In the genomic region with DNA sequence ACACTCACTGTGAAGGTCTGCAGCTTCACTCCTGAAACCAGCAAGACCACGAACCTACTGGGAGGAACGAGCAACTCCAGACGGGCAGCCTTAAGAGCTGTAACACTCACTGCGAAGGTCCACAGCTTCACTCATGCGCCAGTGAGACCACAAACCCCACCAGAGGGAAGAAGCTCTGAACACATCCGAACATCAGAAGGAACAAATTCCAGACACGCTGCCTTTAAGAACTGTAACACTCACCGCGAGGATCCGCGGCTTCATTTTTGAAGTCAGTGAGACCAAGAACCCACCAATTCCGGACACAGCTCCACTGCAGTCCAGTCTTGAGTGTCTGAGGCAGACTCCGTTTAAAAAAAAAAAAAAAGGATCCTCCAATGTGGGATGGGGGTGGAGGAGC, we compare ENCODE assay signal across 16 cellular contexts.
DNase-seq lines count a peak whose midpoint lies in the region; ATAC-seq, FAIRE-seq and TF ChIP-seq lines count a peak whose summit lies in the region.
"Had no signal": no experiment of that assay in that cellular context is flagged by ENCODE, and none has a peak within 500 bp of the region (broad histone marks: within the 10 kb centered on the region; RNA-seq: fewer than 3 reads in every experiment).

No MANE protein-coding gene starts in this region.

- DNase-seq in HepG2 (ENCODE audit: low spot score) (no peak), right lobe of liver (no peak), MM.1S (no peak), endothelial cell of umbilical vein (ENCODE audit: low read depth, low spot score) (no peak), lower leg skin (ENCODE audit: low spot score in 2 of 2) (no peak)
- DNase-seq in stimulated activated effector memory CD8-positive, alpha-beta T cell treated with anti-CD3 and anti-CD28 coated beads, Interleukin-12 subunit alpha, Interleukin-12 subunit beta, amount 100 ng/mL, for 72 hours (ENCODE audit: low spot score in 2 of 2), result no peak
- no peak for DNase-seq in activated T-cell treated with anti-CD3 and anti-CD28 coated beads, Interleukin-2, amount 50 U/mL, for 1 hour
- DNase-seq: DMS153, NCI-H1092, NCI-H187 treated with DMSO at 0.1 percent for 48 hours, NCI-H2107, NCI-H446 treated with DMSO at 0.1 percent for 48 hours had no signal

- H3K27me3 ChIP-seq in HepG2 (ENCODE audit: control insufficient read depth in 1 of 2, insufficient read depth in 2 of 2, low read length in 2 of 2), result no peaks in the 10 kb centered on the region
- no peaks in the 10 kb centered on the region for H3K27me3 ChIP-seq in right lobe of liver
- H3K27me3 ChIP-seq in MM.1S (replicated peaks; ENCODE audit: insufficient read depth, low read length), result no peaks in the 10 kb centered on the region
- no peaks in the 10 kb centered on the region for H3K27me3 ChIP-seq in endothelial cell of umbilical vein (ENCODE audit: control insufficient read depth in 2 of 2, insufficient read depth in 2 of 2, low read length in 2 of 2)
- H3K27me3 ChIP-seq: BE2C had no signal

- TF ChIP-seq CTCF in HepG2 (CRISPR knock-in tag; IDR thresholded peaks at IDR 0.05) (no peak), right lobe of liver (IDR thresholded peaks at IDR 0.05) (no peak), MM.1S (IDR thresholded peaks at IDR 0.05; ENCODE audit: low read length) (no peak), endothelial cell of umbilical vein (IDR thresholded peaks at IDR 0.05; ENCODE audit: extremely low read depth in 1 of 2, insufficient read depth in 1 of 2, low read depth in 1 of 2, low read length in 2 of 2) (no peak), lower leg skin (IDR thresholded peaks at IDR 0.05) (no peak)

- TF ChIP-seq POLR2A in HepG2 (IDR thresholded peaks at IDR 0.05; ENCODE audit: insufficient read depth in 1 of 2, low read depth in 2 of 2, low read length in 2 of 2) (no peak), right lobe of liver (IDR thresholded peaks at IDR 0.05) (no peak), endothelial cell of umbilical vein (IDR thresholded peaks at IDR 0.05; ENCODE audit: low read depth, low read length) (no peak), lower leg skin (IDR thresholded peaks at IDR 0.05) (no peak)

- H3K4me3 Mint-ChIP-seq in stimulated activated effector memory CD8-positive, alpha-beta T cell treated with anti-CD3 and anti-CD28 coated beads, Interleukin-12 subunit alpha, Interleukin-12 subunit beta, amount 100 ng/mL, for 72 hours, result peak overlapping the region; percentile 41

- 97% methylated on average over 13 of the region's 13 CpGs for WGBS in HepG2 (ENCODE audit: low lambda C conversion rate)
- 97% methylated on average over 7 of the region's 13 CpGs for WGBS in right lobe of liver (ENCODE audit: insufficient coverage, low coverage, low lambda C conversion rate, missing lambda C conversion rate)
- WGBS in lower leg skin, 2 donors, result 93 to 96% methylated on average over 13 of the region's 13 CpGs

- FAIRE-seq in HepG2 (lab: Jason Lieb, UNC) (no peak), endothelial cell of umbilical vein (lab: Jason Lieb, UNC) (no peak)
- FAIRE-seq: A204.1 had no signal

- no peak overlapping the region for H3K27ac Mint-ChIP-seq in stimulated activated effector memory CD8-positive, alpha-beta T cell treated with anti-CD3 and anti-CD28 coated beads, Interleukin-12 subunit alpha, Interleukin-12 subunit beta, amount 100 ng/mL, for 72 hours
- H3K27ac Mint-ChIP-seq: CD4-positive, CD25-positive, alpha-beta regulatory T cell had no signal

- H3K9ac ChIP-seq in HepG2 (ENCODE audit: insufficient read depth, low read depth, low read length) (no peak overlapping the region), MM.1S (ENCODE audit: low read length) (no peak overlapping the region), endothelial cell of umbilical vein (replicated peaks; ENCODE audit: extremely low read depth, insufficient read depth, low read length) (no peak overlapping the region)

- dilution Hi-C loops in endothelial cell of umbilical vein (cut with MboI; ENCODE audit: extremely low pct_ligation_motif_present, low sequenced_read_pairs), result no loop called here

- no peaks in the 10 kb centered on the region for H3K36me3 Mint-ChIP-seq in stimulated activated effector memory CD8-positive, alpha-beta T cell treated with anti-CD3 and anti-CD28 coated beads, Interleukin-12 subunit alpha, Interleukin-12 subunit beta, amount 100 ng/mL, for 72 hours
- H3K36me3 Mint-ChIP-seq: CD4-positive, CD25-positive, alpha-beta regulatory T cell had no signal

- H2AFZ ChIP-seq in HepG2 (ENCODE audit: low read length), result no peak overlapping the region
- no peak overlapping the region for H2AFZ ChIP-seq in MM.1S (ENCODE audit: low read length)
- H2AFZ ChIP-seq in endothelial cell of umbilical vein (ENCODE audit: low read depth, low read length), result no peak overlapping the region

- no peaks in the 10 kb centered on the region for H3K9me1 ChIP-seq in endothelial cell of umbilical vein (replicated peaks; ENCODE audit: control insufficient read depth, extremely low read depth, insufficient read depth, low read length)

- H3F3A ChIP-seq in MM.1S (ENCODE audit: insufficient read depth, low read length), result no peaks in the 10 kb centered on the region

- H4K20me1 ChIP-seq in HepG2 (ENCODE audit: insufficient read depth, low read length), result no peaks in the 10 kb centered on the region
- H4K20me1 ChIP-seq in MM.1S (ENCODE audit: insufficient read depth, low read length), result no peaks in the 10 kb centered on the region
- no peaks in the 10 kb centered on the region for H4K20me1 ChIP-seq in endothelial cell of umbilical vein (replicated peaks; ENCODE audit: control insufficient read depth, extremely low read depth, insufficient read depth, low read length)

- H3K9me3 ChIP-seq in HepG2 (ENCODE audit: low read length) (no peaks in the 10 kb centered on the region), right lobe of liver (no peaks in the 10 kb centered on the region), MM.1S (replicated peaks; ENCODE audit: insufficient read depth, low read length) (no peaks in the 10 kb centered on the region), endothelial cell of umbilical vein (replicated peaks; ENCODE audit: control insufficient read depth, insufficient read depth, low read length) (no peaks in the 10 kb centered on the region)
- H3K9me3 ChIP-seq: BE2C had no signal

- intact Hi-C loops in HepG2 (cut with micrococcal nuclease; ENCODE audit: unreplicated experiment), result loop anchor here (1.0 to 10.0 kb wide), 4 partner anchors 27 to 403 kb away; no protein-coding TSS in a partner anchor
- intact Hi-C loops in right lobe of liver (cut with DNase I), result no loop called here
- intact Hi-C loops in endothelial cell of umbilical vein (cut with micrococcal nuclease), result loop anchor here (1.0 kb wide), 5 partner anchors 28 to 324 kb away; partner anchors contain the start of gene NEDD9
- intact Hi-C loops in lower leg skin (cut with DNase I; ENCODE audit: low total_unique reads), result no loop called here

- TF ChIP-seq EP300 in HepG2 (IDR thresholded peaks at IDR 0.05; ENCODE audit: low read depth in 2 of 2, low read length in 2 of 2), result no peak
- no peak for TF ChIP-seq EP300 in HepG2 (CRISPR knock-in tag; IDR thresholded peaks at IDR 0.05; ENCODE audit: borderline replicate concordance)

- H3K9me3 Mint-ChIP-seq in stimulated activated effector memory CD8-positive, alpha-beta T cell treated with anti-CD3 and anti-CD28 coated beads, Interleukin-12 subunit alpha, Interleukin-12 subunit beta, amount 100 ng/mL, for 72 hours, result no peaks in the 10 kb centered on the region
- H3K9me3 Mint-ChIP-seq: CD4-positive, CD25-positive, alpha-beta regulatory T cell had no signal

- POLR2A ChIA-PET in HepG2 (lab: Yijun Ruan, JAX), result interaction anchor here (4.3 kb wide), 1 partner anchor 61 kb away, joined by 17 read pairs; the partner anchor contains the start of gene NEDD9
- POLR2A ChIA-PET in endothelial cell of umbilical vein (lab: Charles Lee), result no interaction called here

- CTCF ChIA-PET in HepG2 (lab: Yijun Ruan, JAX; ENCODE audit: low intra/inter-chr PET ratio, low total read pairs) (interaction anchor here (0.7 to 4.4 kb wide), 5 partner anchors 28 to 404 kb away, joined by 3 to 65 read pairs (median 7); no protein-coding TSS in a partner anchor), endothelial cell of umbilical vein (lab: Charles Lee) (interaction anchor here (0.8 to 6.2 kb wide), 22 partner anchors 8 to 404 kb away, joined by 3 to 70 read pairs (median 3); partner anchors contain the start of genes NEDD9 and SMIM13)

- TF ChIP-seq RAD21 in HepG2 (CRISPR knock-in tag; IDR thresholded peaks at IDR 0.05), result no peak

- H3K27ac ChIP-seq in HepG2 (ENCODE audit: extremely low read length, insufficient read depth, low read length) (no peak overlapping the region), right lobe of liver (no peak overlapping the region), MM.1S (ENCODE audit: low read length) (no peak overlapping the region), endothelial cell of umbilical vein (ENCODE audit: insufficient read depth, low read depth, low read length) (no peak overlapping the region)

- H3K4me2 ChIP-seq in HepG2 (ENCODE audit: low read depth, low read length), result no peak overlapping the region
- peak overlapping the region; percentile 67 for H3K4me2 ChIP-seq in MM.1S (ENCODE audit: low read depth, low read length)
- H3K4me2 ChIP-seq in endothelial cell of umbilical vein (ENCODE audit: insufficient read depth, low read length), result no peak overlapping the region

- BruUV-seq in HepG2 (replicated peaks; lab: Mats Ljungman, UMichigan) (no TSS peak), endothelial cell of umbilical vein (replicated peaks; lab: Mats Ljungman, UMichigan) (TSS peak; percentile 16)

- no peaks in the 10 kb centered on the region for H3K9me2 ChIP-seq in MM.1S (replicated peaks; ENCODE audit: insufficient read depth, low read length)

- in situ Hi-C loops in HepG2 (cut with HindIII; ENCODE audit: extremely low pct_ligation_motif_present, low pct_unique_long_range_greater_than_20kb), result loop anchor here (5.0 kb wide), 1 partner anchor 325 kb away; no protein-coding TSS in a partner anchor

- peaks cover 19% of the 10 kb centered on the region for H3K4me1 Mint-ChIP-seq in stimulated activated effector memory CD8-positive, alpha-beta T cell treated with anti-CD3 and anti-CD28 coated beads, Interleukin-12 subunit alpha, Interleukin-12 subunit beta, amount 100 ng/mL, for 72 hours

- no peaks in the 10 kb centered on the region for H3K36me3 ChIP-seq in HepG2 (replicated peaks in 1 of 2; ENCODE audit: control insufficient read depth in 1 of 2, insufficient read depth in 2 of 2, low read length in 2 of 2)
- H3K36me3 ChIP-seq in right lobe of liver, result no peaks in the 10 kb centered on the region
- H3K36me3 ChIP-seq in MM.1S (replicated peaks; ENCODE audit: insufficient read depth, low read length), result no peaks in the 10 kb centered on the region
- no peaks in the 10 kb centered on the region for H3K36me3 ChIP-seq in endothelial cell of umbilical vein (ENCODE audit: control insufficient read depth in 2 of 2, extremely low read depth in 1 of 2, insufficient read depth in 2 of 2, low read length in 2 of 2)
- H3K36me3 ChIP-seq: BE2C had no signal

- no peak for ATAC-seq in HepG2
- no peak for ATAC-seq in right lobe of liver
- ATAC-seq in stimulated activated effector memory CD8-positive, alpha-beta T cell treated with anti-CD3 and anti-CD28 coated beads, Interleukin-12 subunit alpha, Interleukin-12 subunit beta, amount 100 ng/mL, for 72 hours, result no peak
- no peak for ATAC-seq in GM21367 (IDR thresholded peaks at IDR 0.05; ENCODE audit: unreplicated experiment)

- H3K79me2 ChIP-seq in HepG2 (ENCODE audit: insufficient read depth, low read length) (no peaks in the 10 kb centered on the region), MM.1S (ENCODE audit: low read length) (no peaks in the 10 kb centered on the region), endothelial cell of umbilical vein (ENCODE audit: control insufficient read depth, insufficient read depth, low read length) (no peaks in the 10 kb centered on the region)

- H3K4me3 ChIP-seq in HepG2 (replicated peaks in 1 of 3; ENCODE audit: insufficient read depth in 1 of 3, low read depth in 2 of 3, low read length in 3 of 3) (no peak overlapping the region), right lobe of liver (no peak overlapping the region), MM.1S (ENCODE audit: low read length) (no peak overlapping the region), endothelial cell of umbilical vein (replicated peaks in 1 of 3; ENCODE audit: insufficient read depth in 1 of 3, low read depth in 1 of 3, low read length in 3 of 3) (no peak overlapping the region), lower leg skin (ENCODE audit: low read depth, poor library complexity, severe bottlenecking) (no peak overlapping the region)

- H3K4me1 ChIP-seq in HepG2 (ENCODE audit: insufficient read depth, low read length) (peaks cover 31% of the 10 kb centered on the region), right lobe of liver (peaks cover 0 to 5% (median 0%) of the 10 kb centered on the region in 4 donors), MM.1S (ENCODE audit: low read length) (no peaks in the 10 kb centered on the region), endothelial cell of umbilical vein (ENCODE audit: control insufficient read depth, extremely low read depth, insufficient read depth, low read length) (no peaks in the 10 kb centered on the region)
- H3K4me1 ChIP-seq: BE2C had no signal

Comparison
In these comparisons a context has a peak if more than half of its experiments do, and no peak if none do; other contexts are left out.
1. intact Hi-C loops: an anchor here in HepG2 (1.0 to 10.0 kb wide) and endothelial cell of umbilical vein (1.0 kb wide); none called in right lobe of liver and lower leg skin.